20 cellular contexts compared by ENCODE assay signal in the genomic region with DNA sequence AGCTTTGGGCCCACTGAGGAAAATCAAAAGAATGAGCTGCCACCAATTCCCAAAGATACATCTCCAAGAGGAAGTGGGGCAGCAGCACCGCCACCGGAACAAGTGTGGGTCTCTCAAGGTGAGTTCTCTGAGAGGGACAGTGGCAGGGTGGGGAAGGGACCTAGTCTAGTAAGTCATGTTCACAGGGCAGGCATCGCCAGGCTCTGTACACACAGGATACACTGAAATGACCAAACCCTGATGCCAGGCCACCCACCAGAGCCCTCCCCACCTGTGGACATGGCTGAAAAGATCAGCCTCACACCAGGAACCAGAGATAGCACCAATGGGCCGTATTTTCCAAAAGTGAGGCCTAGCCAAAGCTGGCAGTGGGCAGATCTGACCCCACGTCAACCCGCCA.
DNase-seq lines count a peak whose midpoint lies in the region; ATAC-seq, FAIRE-seq and TF ChIP-seq lines count a peak whose summit lies in the region.
"Had no signal": no experiment of that assay in that cellular context is flagged by ENCODE, and none has a peak within 500 bp of the region (broad histone marks: within the 10 kb centered on the region; RNA-seq: fewer than 3 reads in every experiment).

No MANE protein-coding gene starts in this region.

- H3K4me3 ChIP-seq in RWPE2 (ENCODE audit: severe bottlenecking) = no peak overlapping the region
- no peak overlapping the region for H3K4me3 ChIP-seq in kidney (ENCODE audit: low read length in 2 of 2)
- H3K4me3 ChIP-seq in tibial artery = no peak overlapping the region

- H3K9ac ChIP-seq in kidney (ENCODE audit: low read length in 2 of 2) = no peak overlapping the region

- H3K4me1 ChIP-seq in RWPE2 (ENCODE audit: insufficient read depth, poor library complexity, severe bottlenecking) (no peaks in the 10 kb centered on the region), kidney (ENCODE audit: control insufficient read depth in 1 of 2, insufficient read depth in 1 of 2, low read depth in 1 of 2, low read length in 2 of 2) (peaks cover 0 to 2% of the 10 kb centered on the region in 2 donors), tibial artery (peaks cover 0 to 29% (median 4%) of the 10 kb centered on the region in 4 donors)
- H3K4me1 ChIP-seq: Caco-2 had no signal

- H3K36me3 ChIP-seq in RWPE2 (ENCODE audit: low read depth) (no peaks in the 10 kb centered on the region), kidney (ENCODE audit: control insufficient read depth in 1 of 2, insufficient read depth in 2 of 2, low read length in 2 of 2) (no peaks in the 10 kb centered on the region), tibial artery (peaks cover 5 to 20% (median 5%) of the 10 kb centered on the region in 3 donors)
- H3K36me3 ChIP-seq: BE2C had no signal

- intact Hi-C loops in kidney (cut with DNase I) = no loop called here
- intact Hi-C loops in sciatic nerve (cut with DNase I) = no loop called here
- intact Hi-C loops in tibial artery (cut with DNase I; ENCODE audit: low total_unique reads) = loop anchor here (10.0 kb wide), 1 partner anchor 296 kb away; no protein-coding TSS in a partner anchor
- intact Hi-C loops in posterior vena cava (cut with DNase I) = loop anchor here in 1 of 2 donors (10.0 kb wide), 2 partner anchors 96 to 316 kb away; no protein-coding TSS in a partner anchor

- FAIRE-seq in kidney (lab: Jason Lieb, UNC) = no peak
- FAIRE-seq: A204.1, D721Med, H1, HepG2 had no signal

- no peaks in the 10 kb centered on the region for H3K9me3 ChIP-seq in RWPE2 (ENCODE audit: severe bottlenecking)
- peaks cover 0 to 3% of the 10 kb centered on the region in 2 donors for H3K9me3 ChIP-seq in kidney (ENCODE audit: control insufficient read depth in 1 of 2, low read length in 2 of 2)
- H3K9me3 ChIP-seq in tibial artery = no peaks in the 10 kb centered on the region
- H3K9me3 ChIP-seq: BE2C, Caco-2 had no signal

- H3K27me3 ChIP-seq in RWPE2 (ENCODE audit: insufficient read depth, poor library complexity, severe bottlenecking) (no peaks in the 10 kb centered on the region), tibial artery (no peaks in the 10 kb centered on the region)
- H3K27me3 ChIP-seq: BE2C had no signal

- DNase-seq in RWPE2 (ENCODE audit: low spot score) = peak; percentile 38
- DNase-seq in kidney = peak; percentile 34
- peak; percentile 45 for DNase-seq in sciatic nerve (ENCODE audit: low spot score)
- peak; percentile 20 to 47 for DNase-seq in tibial artery
- no peak for DNase-seq in posterior vena cava (ENCODE audit: low spot score)
- no peak for DNase-seq in effector CD4-positive, alpha-beta T cell
- DNase-seq in UCSD-AML1 (lab: John Stamatoyannopoulos, UW; ENCODE audit: unreplicated experiment) = no peak
- DNase-seq in DMS114 treated with DMSO at 0.1 percent for 48 hours (lab: John Stamatoyannopoulos, UW; ENCODE audit: unreplicated experiment) = no peak
- DNase-seq: ACHN, BE2C, C1 segment of cervical spinal cord, Caco-2, DMS153, DMS79 treated with DMSO at 0.1 percent for 48 hours, GF-D8, H9 had no signal

- TF ChIP-seq CTCF in RWPE2 (IDR thresholded peaks at IDR 0.05; ENCODE audit: poor library complexity, severe bottlenecking) (no peak), kidney (IDR thresholded peaks at IDR 0.05; ENCODE audit: borderline replicate concordance, extremely low read depth, insufficient read depth) (no peak), tibial artery (IDR thresholded peaks at IDR 0.05) (no peak)

- ATAC-seq in RWPE2 (ENCODE audit: low read depth) (no peak), sciatic nerve (no peak)

- H3K27ac ChIP-seq in RWPE2 (ENCODE audit: poor library complexity, severe bottlenecking) = no peak overlapping the region
- no peak overlapping the region for H3K27ac ChIP-seq in kidney (ENCODE audit: low read depth in 2 of 2, low read length in 2 of 2)
- no peak overlapping the region for H3K27ac ChIP-seq in tibial artery

Comparison
In these comparisons a context has a peak if more than half of its experiments do, and no peak if none do; other contexts are left out.
1. DNase-seq: peak in RWPE2 (single experiment), kidney (single experiment), sciatic nerve (single experiment) and tibial artery (2 of 2); none in posterior vena cava (single experiment), effector CD4-positive, alpha-beta T cell (single experiment), UCSD-AML1 (single experiment) and DMS114 treated with DMSO at 0.1 percent for 48 hours (single experiment).